ENCODE assay signal across 19 cellular contexts in genomic region chr7:156841497-156841896, GRCh38.
"Had no signal": no experiment of that assay in that cellular context is flagged by ENCODE, and none has a peak within 500 bp of the region (broad histone marks: within the 10 kb centered on the region; RNA-seq: fewer than 3 reads in every experiment).

No MANE protein-coding gene starts in this region.

- DNase-seq: head of caudate nucleus; hippocampal formation; kidney glomerular epithelial cell; left cardiac atrium; left lung; mesendoderm; naive thymus-derived CD4-positive, alpha-beta T cell; right lobe of liver; stimulated activated CD4-positive, alpha-beta T cell treated with anti-CD3 and anti-CD28 coated beads, Interleukin-12 subunit alpha, Interleukin-12 subunit beta, amount 100 ng/mL, for 4 hours; stimulated activated CD4-positive, alpha-beta T cell treated with anti-CD3 and anti-CD28 coated beads, Interleukin-15, amount 100 ng/mL, for 24 hours; stimulated activated CD4-positive, alpha-beta T cell treated with anti-CD3 and anti-CD28 coated beads, Interleukin-4, amount 100 ng/mL, for 24 hours; stimulated activated naive CD4-positive, alpha-beta T cell; upper lobe of left lung had no signal

- H3K4me3 ChIP-seq: left lung, lung, right atrium auricular region, right lobe of liver, skin epidermis, suprapubic skin, tibial nerve, upper lobe of left lung, vagina had no signal

- H3K27ac ChIP-seq: left lung, right atrium auricular region, right lobe of liver, skin epidermis, suprapubic skin, tibial nerve, upper lobe of left lung, vagina had no signal

- H3K27me3 ChIP-seq: left lung, right atrium auricular region, right lobe of liver, suprapubic skin, tibial nerve, upper lobe of left lung, vagina had no signal

- H3K4me1 ChIP-seq: right lobe of liver, suprapubic skin, vagina had no signal

- H3K36me3 ChIP-seq: left lung, right atrium auricular region, right lobe of liver, upper lobe of left lung, vagina had no signal

- H3K9me3 ChIP-seq: left lung, right atrium auricular region, right lobe of liver, suprapubic skin, tibial nerve, upper lobe of left lung, vagina had no signal
